25 cellular contexts compared by ENCODE assay signal in genomic region chr3:17046623-17047022, GRCh38.
DNase-seq lines count a peak whose midpoint lies in the region; ATAC-seq and TF ChIP-seq lines count a peak whose summit lies in the region.
"Had no signal": no experiment of that assay in that cellular context is flagged by ENCODE, and none has a peak within 500 bp of the region (broad histone marks: within the 10 kb centered on the region; RNA-seq: fewer than 3 reads in every experiment).

No MANE protein-coding gene starts in this region.

- H3F3A ChIP-seq in GM23338 (replicated peaks; ENCODE audit: low read depth) (no peaks in the 10 kb centered on the region), neural progenitor cell (ENCODE audit: low read depth) (peaks cover 15% of the 10 kb centered on the region)

- CTCF ChIA-PET in GM10248 (lab: Yijun Ruan, JAX), result interaction anchor here (0.8 to 1.1 kb wide), 5 partner anchors 9 to 45 kb away, joined by 3 read pairs; no protein-coding TSS in a partner anchor

- H3K9me3 Mint-ChIP-seq in GM23338, result no peaks in the 10 kb centered on the region
- peaks cover 8% of the 10 kb centered on the region for H3K9me3 Mint-ChIP-seq in central memory CD8-positive, alpha-beta T cell
- peaks cover 3% of the 10 kb centered on the region for H3K9me3 Mint-ChIP-seq in neural progenitor cell

- peaks cover 31% of the 10 kb centered on the region for H3K4me1 Mint-ChIP-seq in GM23338
- H3K4me1 Mint-ChIP-seq in central memory CD8-positive, alpha-beta T cell, result peaks cover 56% of the 10 kb centered on the region
- peaks cover 14% of the 10 kb centered on the region for H3K4me1 Mint-ChIP-seq in neural progenitor cell

- H4K20me1 ChIP-seq in GM23338 (replicated peaks; ENCODE audit: insufficient read depth), result no peaks in the 10 kb centered on the region
- H4K20me1 ChIP-seq in neural progenitor cell (ENCODE audit: low read depth), result no peaks in the 10 kb centered on the region

- H3K36me3 Mint-ChIP-seq in GM23338 (ENCODE audit: low read depth) (no peaks in the 10 kb centered on the region), neural progenitor cell (no peaks in the 10 kb centered on the region)
- peaks cover 33% of the 10 kb centered on the region for H3K36me3 Mint-ChIP-seq in central memory CD8-positive, alpha-beta T cell (ENCODE audit: insufficient read depth)

- no peak for TF ChIP-seq CTCF in GM23338 (conservative IDR thresholded peaks at IDR 0.05; ENCODE audit: low read depth in 2 of 2)
- no peak for TF ChIP-seq CTCF in neural progenitor cell (IDR thresholded peaks at IDR 0.05)
- no peak for TF ChIP-seq CTCF in GM10248 (IDR thresholded peaks at IDR 0.05; ENCODE audit: control extremely low read depth, extremely low read depth, low read depth, missing control alignments)

- H3K4me3 Mint-ChIP-seq in GM23338 (no peak overlapping the region; the same call in 2 of the 3 replicates), neural progenitor cell (no peak overlapping the region)
- H3K4me3 Mint-ChIP-seq in central memory CD8-positive, alpha-beta T cell, result no peak overlapping the region
- H3K4me3 Mint-ChIP-seq: CD4-positive, alpha-beta T cell had no signal

- H3K4me2 ChIP-seq in GM23338 (peak overlapping the region; percentile 42), neural progenitor cell (peak overlapping the region; percentile 34)
- H3K4me2 ChIP-seq: A549 had no signal

- H3K9ac ChIP-seq in neural progenitor cell, result no peak overlapping the region
- H3K9ac ChIP-seq: GM23248 had no signal

- no peaks in the 10 kb centered on the region for H3K9me2 ChIP-seq in GM23338 (ENCODE audit: insufficient read depth)

- POLR2A ChIA-PET in GM10248 (lab: Yijun Ruan, JAX), result no interaction called here

- DNase-seq in GM23338 (ENCODE audit: low spot score) (no peak), NCI-H82 treated with DMSO at 0.1 percent for 48 hours (lab: John Stamatoyannopoulos, UW; ENCODE audit: unreplicated experiment) (peak; percentile 30), neural progenitor cell (ENCODE audit: low spot score) (no peak), AML-193 (lab: John Stamatoyannopoulos, UW) (no peak), GM10248 (ENCODE audit: extremely low spot score) (no peak)
- no peak for DNase-seq in central memory CD8-positive, alpha-beta T cell (ENCODE audit: low spot score in 2 of 2)
- no peak for DNase-seq in stimulated activated naive CD4-positive, alpha-beta T cell (lab: John Stamatoyannopoulos, UW)
- DNase-seq: BE2C; Caco-2; CD4-positive, alpha-beta T cell; DMS 273 treated with DMSO at 0.1 percent for 48 hours; DMS79 treated with DMSO at 0.1 percent for 48 hours; GM23248; HCEC 1CT; MM.1S; NCI-H1048; NCI-H1417 treated with DMSO at 0.1 percent for 48 hours; NCI-H187 treated with DMSO at 0.1 percent for 48 hours; NCI-H2107; SHP77 treated with DMSO at 0.1 percent for 48 hours; SW 1271 had no signal

- no peak overlapping the region for H3K27ac Mint-ChIP-seq in GM23338
- H3K27ac Mint-ChIP-seq in central memory CD8-positive, alpha-beta T cell (ENCODE audit: low read depth), result peak overlapping the region; percentile 8
- no peak overlapping the region for H3K27ac Mint-ChIP-seq in neural progenitor cell
- H3K27ac Mint-ChIP-seq: CD4-positive, alpha-beta T cell had no signal

- H3K79me2 ChIP-seq in GM23338 (replicated peaks; ENCODE audit: insufficient read depth) (no peaks in the 10 kb centered on the region), neural progenitor cell (ENCODE audit: low read depth) (no peaks in the 10 kb centered on the region)

- peak; percentile 65 for ATAC-seq in GM23338
- ATAC-seq in central memory CD8-positive, alpha-beta T cell (replicated peaks; ENCODE audit: extremely low read depth, poor library complexity, severe bottlenecking), result no peak
- ATAC-seq: A549, K562 had no signal

- H3K27me3 ChIP-seq in GM23338 (ENCODE audit: insufficient read depth) (no peaks in the 10 kb centered on the region), neural progenitor cell (no peaks in the 10 kb centered on the region)
- H3K27me3 ChIP-seq: BE2C had no signal

- H2AFZ ChIP-seq in GM23338 (no peak overlapping the region), neural progenitor cell (replicated peaks) (no peak overlapping the region)
- H2AFZ ChIP-seq: GM23248 had no signal

- H3K36me3 ChIP-seq in GM23338 (ENCODE audit: insufficient read depth) (no peaks in the 10 kb centered on the region), neural progenitor cell (peaks cover 4% of the 10 kb centered on the region)
- H3K36me3 ChIP-seq: BE2C had no signal

- H3K27ac ChIP-seq in GM23338 (ENCODE audit: low read depth) (peak overlapping the region; percentile 16), neural progenitor cell (no peak overlapping the region)
- H3K27ac ChIP-seq: A549, GM23248, RWPE1, SK-N-MC had no signal

- H3K27me3 Mint-ChIP-seq in GM23338 (ENCODE audit: insufficient read depth, low read depth, poor library complexity) (no peaks in the 10 kb centered on the region), neural progenitor cell (ENCODE audit: insufficient read depth, low read depth) (peaks cover 2% of the 10 kb centered on the region)
- no peaks in the 10 kb centered on the region for H3K27me3 Mint-ChIP-seq in central memory CD8-positive, alpha-beta T cell
- H3K27me3 Mint-ChIP-seq: CD4-positive, alpha-beta T cell had no signal

- no peaks in the 10 kb centered on the region for H3K9me3 ChIP-seq in neural progenitor cell (ENCODE audit: low read depth)
- H3K9me3 ChIP-seq: A549, BE2C, Caco-2 had no signal

- H3K4me3 ChIP-seq in GM23338 (no peak overlapping the region), neural progenitor cell (no peak overlapping the region)
- H3K4me3 ChIP-seq: A549, GM23248, K562, SK-N-MC had no signal

- H3K4me1 ChIP-seq in GM23338 (ENCODE audit: insufficient read depth), result peaks cover 30% of the 10 kb centered on the region
- peaks cover 24% of the 10 kb centered on the region for H3K4me1 ChIP-seq in neural progenitor cell
- H3K4me1 ChIP-seq: A549, BE2C, Caco-2 had no signal

TF ChIP-seq in GM23338, 12 proteins besides CTCF, POLR2A, EP300 and RAD21 (continues in another document):
- no peak for TF ChIP-seq ZNF331 (CRISPR knock-in tag; IDR thresholded peaks at IDR 0.05; ENCODE audit: low read depth)
- no peak for TF ChIP-seq STAT1 (IDR thresholded peaks at IDR 0.05; ENCODE audit: unreplicated experiment)
- TF ChIP-seq NANOG (IDR thresholded peaks at IDR 0.05; ENCODE audit: borderline replicate concordance), result no peak
- no peak for TF ChIP-seq ETS1 (IDR thresholded peaks at IDR 0.05)
- no peak for TF ChIP-seq CREB1 (CRISPR knock-in tag; IDR thresholded peaks at IDR 0.05; ENCODE audit: low read depth)
- TF ChIP-seq REST (IDR thresholded peaks at IDR 0.05; ENCODE audit: unreplicated experiment), result no peak
- TF ChIP-seq EZH2 (IDR thresholded peaks at IDR 0.05; ENCODE audit: low read depth, unreplicated experiment), result no peak
- TF ChIP-seq POLR2AphosphoS5 (IDR thresholded peaks at IDR 0.05; ENCODE audit: low read depth), result no peak
- no peak for TF ChIP-seq EZH2phosphoT487 (IDR thresholded peaks at IDR 0.05; ENCODE audit: unreplicated experiment)
- TF ChIP-seq ZNF114 (CRISPR knock-in tag; IDR thresholded peaks at IDR 0.05), result no peak
- TF ChIP-seq JUNB (IDR thresholded peaks at IDR 0.05; ENCODE audit: unreplicated experiment), result no peak
